30 cellular contexts compared by ENCODE assay signal in the genomic region with DNA sequence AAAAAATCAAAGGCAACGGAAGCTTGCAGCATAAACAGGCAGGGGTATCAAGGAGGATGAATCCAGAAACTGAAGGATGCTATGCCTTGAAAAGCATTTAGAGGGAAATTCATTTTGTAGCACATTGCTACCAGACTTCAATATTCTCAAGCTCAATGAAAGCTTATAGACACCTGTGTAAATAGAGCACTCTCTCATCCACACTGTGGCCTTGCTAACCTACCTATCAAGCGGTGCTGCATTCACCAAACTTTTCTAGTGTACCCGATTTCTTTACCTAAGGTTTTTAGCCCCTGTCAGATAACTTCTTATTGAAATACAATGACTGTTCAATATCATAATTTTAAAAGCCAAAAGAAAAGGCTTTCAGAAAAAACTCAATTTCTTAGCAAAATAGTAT. TPM values are rescaled to one million over a fixed set of nuclear protein-coding genes. Genes with fewer than 3 reads are reported as not detected.
"Had no signal": no experiment of that assay in that cellular context is flagged by ENCODE, and none has a peak within 500 bp of the region (broad histone marks: within the 10 kb centered on the region; RNA-seq: fewer than 3 reads in every experiment).

No MANE protein-coding gene starts in this region.

- DNase-seq: activated CD4-positive, alpha-beta memory T cell treated with anti-CD3 and anti-CD28 coated beads for 36 hours; activated CD4-positive, alpha-beta T cell treated with anti-CD3 and anti-CD28 coated beads, Interleukin-2, amount 10 ng/mL, durations not matched to agents 24 days and 14 days; activated CD4-positive, CD25-positive, alpha-beta regulatory T cell treated with anti-CD3 and anti-CD28 coated beads, Interleukin-2, amount 50 U/mL, for 72 hours; activated CD8-positive, alpha-beta memory T cell treated with anti-CD3 and anti-CD28 coated beads, Interleukin-2, amount 50 U/mL, for 4 hours; activated gamma-delta T cell; activated naive CD4-positive, alpha-beta T cell treated with anti-CD3 and anti-CD28 coated beads, Interleukin-2, amount 10 ng/mL, durations not matched to agents 7 days and 5 days; activated naive CD8-positive, alpha-beta T cell treated with anti-CD3 and anti-CD28 coated beads, Interleukin-2, amount 10 ng/mL, durations not matched to agents 7 days and 5 days; activated T-cell treated with anti-CD3 and anti-CD28 coated beads, Interleukin-2, amount 50 U/mL, for 1 hour; amniotic stem cell; cerebellar nuclear complex; cortex of kidney; effector memory CD8-positive, alpha-beta T cell; glutamatergic neuron; islet precursor cell; left ventricle myocardium superior; naive B cell; nephron progenitor cell; sigmoid colon; stimulated activated CD4-positive, alpha-beta T cell treated with anti-CD3 and anti-CD28 coated beads, Interleukin-1b, Interleukin-23, amount 100 ng/mL, for 48 hours; stimulated activated CD4-positive, alpha-beta T cell treated with anti-CD3 and anti-CD28 coated beads, Interleukin-4, amount 100 ng/mL, for 4 hours; stimulated activated CD8-positive, alpha-beta memory T cell treated with anti-CD3 and anti-CD28 coated beads, Interleukin-4, amount 100 ng/mL, for 48 hours; stimulated activated naive B cell treated with anti-CD40 and anti-IgM and Interleukin-4, amounts not matched to agents 10 μg/mL and 1 μg/mL and 100 μg/mL, for 72 hours; stomach; T-helper 2 cell had no signal

- H3K27me3 ChIP-seq: gastrocnemius medialis, neutrophil, sigmoid colon, stomach had no signal

- H3K36me3 ChIP-seq: gastrocnemius medialis, prostate gland had no signal

- H3K4me1 Mint-ChIP-seq: activated CD4-positive, alpha-beta T cell treated with anti-CD3 and anti-CD28 coated beads, Interleukin-2, amount 10 ng/mL, durations not matched to agents 24 days and 14 days; activated naive CD4-positive, alpha-beta T cell treated with anti-CD3 and anti-CD28 coated beads, Interleukin-2, amount 10 ng/mL, durations not matched to agents 7 days and 5 days; activated naive CD8-positive, alpha-beta T cell treated with anti-CD3 and anti-CD28 coated beads, Interleukin-2, amount 10 ng/mL, durations not matched to agents 7 days and 5 days; nephron progenitor cell had no signal

- H3K9me3 ChIP-seq: neutrophil, prostate gland had no signal

- H3K4me3 Mint-ChIP-seq: activated CD4-positive, alpha-beta memory T cell treated with anti-CD3 and anti-CD28 coated beads for 36 hours; activated CD4-positive, alpha-beta T cell treated with anti-CD3 and anti-CD28 coated beads, Interleukin-2, amount 10 ng/mL, durations not matched to agents 24 days and 14 days; activated naive CD4-positive, alpha-beta T cell treated with anti-CD3 and anti-CD28 coated beads, Interleukin-2, amount 10 ng/mL, durations not matched to agents 7 days and 5 days; activated naive CD8-positive, alpha-beta T cell treated with anti-CD3 and anti-CD28 coated beads, Interleukin-2, amount 10 ng/mL, durations not matched to agents 7 days and 5 days; effector memory CD8-positive, alpha-beta T cell; naive B cell; nephron progenitor cell; stimulated activated naive B cell treated with anti-CD40 and anti-IgM and Interleukin-4, amounts not matched to agents 10 μg/mL and 1 μg/mL and 100 μg/mL, for 72 hours; type B pancreatic cell had no signal

- H3K9me3 Mint-ChIP-seq: activated CD4-positive, alpha-beta T cell treated with anti-CD3 and anti-CD28 coated beads, Interleukin-2, amount 10 ng/mL, durations not matched to agents 24 days and 14 days; effector memory CD8-positive, alpha-beta T cell had no signal

- H3K4me1 ChIP-seq: gastrocnemius medialis, prostate gland had no signal

- H3K27me3 Mint-ChIP-seq: activated CD4-positive, alpha-beta memory T cell treated with anti-CD3 and anti-CD28 coated beads for 36 hours; activated CD4-positive, alpha-beta T cell treated with anti-CD3 and anti-CD28 coated beads, Interleukin-2, amount 10 ng/mL, durations not matched to agents 24 days and 14 days; activated naive CD4-positive, alpha-beta T cell treated with anti-CD3 and anti-CD28 coated beads, Interleukin-2, amount 10 ng/mL, durations not matched to agents 7 days and 5 days; activated naive CD8-positive, alpha-beta T cell treated with anti-CD3 and anti-CD28 coated beads, Interleukin-2, amount 10 ng/mL, durations not matched to agents 7 days and 5 days; effector memory CD8-positive, alpha-beta T cell; naive B cell; stimulated activated naive B cell treated with anti-CD40 and anti-IgM and Interleukin-4, amounts not matched to agents 10 μg/mL and 1 μg/mL and 100 μg/mL, for 72 hours; type B pancreatic cell had no signal

- H3K4me3 ChIP-seq: prostate gland, sigmoid colon, smooth muscle cell, stomach had no signal

- H3K27ac Mint-ChIP-seq: activated CD4-positive, alpha-beta memory T cell treated with anti-CD3 and anti-CD28 coated beads for 36 hours; activated CD4-positive, alpha-beta T cell treated with anti-CD3 and anti-CD28 coated beads, Interleukin-2, amount 10 ng/mL, durations not matched to agents 24 days and 14 days; activated naive CD4-positive, alpha-beta T cell treated with anti-CD3 and anti-CD28 coated beads, Interleukin-2, amount 10 ng/mL, durations not matched to agents 7 days and 5 days; activated naive CD8-positive, alpha-beta T cell treated with anti-CD3 and anti-CD28 coated beads, Interleukin-2, amount 10 ng/mL, durations not matched to agents 7 days and 5 days; effector memory CD8-positive, alpha-beta T cell; nephron progenitor cell; stimulated activated naive B cell treated with anti-CD40 and anti-IgM and Interleukin-4, amounts not matched to agents 10 μg/mL and 1 μg/mL and 100 μg/mL, for 72 hours; type B pancreatic cell had no signal

- ATAC-seq: effector memory CD8-positive, alpha-beta T cell; stimulated activated naive B cell treated with anti-CD40 and anti-IgM and Interleukin-4, amounts not matched to agents 10 μg/mL and 1 μg/mL and 100 μg/mL, for 72 hours had no signal

- H3K27ac ChIP-seq: neutrophil, prostate gland, stomach had no signal

RNA-seq across cellular contexts. Expression of gene HSD17B13, which starts 20.2 kb away (rescaled TPM):
- total RNA-seq: osteocyte, smooth muscle cell had no signal
- polyA plus RNA-seq: smooth muscle cell had no signal
